In genomic region chr15:90994417-90995311, GRCh38 we compare ENCODE assay signal across 8 cellular contexts. TPM values are rescaled to one million over a fixed set of nuclear protein-coding genes. Genes with fewer than 3 reads are reported as not detected.
A peak's percentile ranks its signal among the peaks of the same experiment; 100 is the strongest.
DNase-seq lines count a peak whose midpoint lies in the region; ATAC-seq, FAIRE-seq and TF ChIP-seq lines count a peak whose summit lies in the region.

Gene PRC1 (minus strand): TSS chr15:90994535. CDS start chr15:90994417, 118 bp downstream.

- DNase-seq in DMS79 (lab: John Stamatoyannopoulos, UW) (peak; percentile 82), RCC 7860 (ENCODE audit: low spot score) (peak; percentile 95), esophagus muscularis mucosa (ENCODE audit: extremely low spot score) (peak; percentile 99), myocyte (ENCODE audit: low read depth) (peak; percentile 97)
- DNase-seq in activated T-cell treated with anti-CD3 and anti-CD28 coated beads, Interleukin-2, amount 50 U/mL, for 72 hours = peak; percentile 99
- DNase-seq in stimulated activated CD8-positive, alpha-beta memory T cell treated with anti-CD3 and anti-CD28 coated beads, Interleukin-7, amount 100 ng/mL, for 48 hours (ENCODE audit: extremely low read depth in 1 of 2, low read depth in 1 of 2) = peak; percentile 96 to 97

- peaks cover 28% of the 10 kb centered on the region for H3K36me3 ChIP-seq in KOPT-K1 (ENCODE audit: insufficient read depth, low read length)
- peaks cover 7 to 23% (median 19%) of the 10 kb centered on the region in 4 donors for H3K36me3 ChIP-seq in esophagus muscularis mucosa

- no peak for TF ChIP-seq EP300 in esophagus muscularis mucosa (IDR thresholded peaks at IDR 0.05)

- H3K27me3 Mint-ChIP-seq in activated T-cell treated with anti-CD3 and anti-CD28 coated beads, Interleukin-2, amount 50 U/mL, for 72 hours (ENCODE audit: low read depth) = no peaks in the 10 kb centered on the region

- peak within 1 kb of the TSS; percentile 99 to 100 for H3K4me3 Mint-ChIP-seq in activated T-cell treated with anti-CD3 and anti-CD28 coated beads, Interleukin-2, amount 50 U/mL, for 72 hours

- H3K27me3 ChIP-seq in esophagus muscularis mucosa = no peaks in the 10 kb centered on the region

- H3K36me3 Mint-ChIP-seq in activated T-cell treated with anti-CD3 and anti-CD28 coated beads, Interleukin-2, amount 50 U/mL, for 72 hours (ENCODE audit: insufficient read depth in 2 of 2) = peaks cover 11 to 22% of the 10 kb centered on the region in 2 donors

- H3K9me3 Mint-ChIP-seq in activated T-cell treated with anti-CD3 and anti-CD28 coated beads, Interleukin-2, amount 50 U/mL, for 72 hours = no peaks in the 10 kb centered on the region

- ATAC-seq in GM21786 (IDR thresholded peaks at IDR 0.05; ENCODE audit: unreplicated experiment) = peak; percentile 98
- ATAC-seq in activated T-cell treated with anti-CD3 and anti-CD28 coated beads, Interleukin-2, amount 50 U/mL, for 72 hours (replicated peaks in 1 of 2) = peak; percentile 99 to 100

- H3K4me1 Mint-ChIP-seq in activated T-cell treated with anti-CD3 and anti-CD28 coated beads, Interleukin-2, amount 50 U/mL, for 72 hours (ENCODE audit: low read depth) = peaks cover 30% of the 10 kb centered on the region

- H3K9me3 ChIP-seq in KOPT-K1 (ENCODE audit: insufficient read depth, low read length, poor library complexity, severe bottlenecking) = no peaks in the 10 kb centered on the region
- H3K9me3 ChIP-seq in esophagus muscularis mucosa = no peaks in the 10 kb centered on the region

- under 1% methylated on average over 13 of the region's 75 CpGs for whole genome bisulfite sequencing in esophagus muscularis mucosa

- peak within 1 kb of the TSS; percentile 79 to 92 (median 87) for H3K4me3 ChIP-seq in esophagus muscularis mucosa

- peaks cover 0 to 21% (median 19%) of the 10 kb centered on the region in 4 donors for H3K4me1 ChIP-seq in esophagus muscularis mucosa

- FAIRE-seq in RCC 7860 (lab: Jason Lieb, UNC) = peak; percentile 80

- H3K27ac Mint-ChIP-seq in activated T-cell treated with anti-CD3 and anti-CD28 coated beads, Interleukin-2, amount 50 U/mL, for 72 hours = peak within 1 kb of the TSS; percentile 98

- H3K27ac ChIP-seq in KOPT-K1 (ENCODE audit: low read depth, low read length, poor library complexity, severe bottlenecking) (peak within 1 kb of the TSS; percentile 99), esophagus muscularis mucosa (replicated peaks in 1 of 4) (peak within 1 kb of the TSS; percentile 88 to 93 (median 89))

- intact Hi-C loops in esophagus muscularis mucosa (cut with DNase I) = loop anchor here (2.0 to 5.0 kb wide), 2 partner anchors 28 to 37 kb away; partner anchors contain the start of gene VPS33B

- TF ChIP-seq CTCF in esophagus muscularis mucosa (IDR thresholded peaks at IDR 0.05) = no peak

- no peak for TF ChIP-seq POLR2A in esophagus muscularis mucosa (IDR thresholded peaks at IDR 0.05; ENCODE audit: low read depth)

RNA-seq across cellular contexts. Expression of gene PRC1, which starts in this region (rescaled TPM):
- total RNA-seq in activated T-cell treated with anti-CD3 and anti-CD28 coated beads, Interleukin-2, amount 50 U/mL, for 72 hours = 100 to 1,000 TPM; 111 to 115 TPM
- 1 to 10 TPM; 4.0 to 5.8 (median 4.6) TPM for total RNA-seq in esophagus muscularis mucosa
- total RNA-seq in myocyte = 8.9 and 14.8 TPM in 2 replicates
- 5.0 TPM for polyA plus RNA-seq in myocyte (2012)

Comparison
In these comparisons a context has a peak if more than half of its experiments do, and no peak if none do; other contexts are left out.
1. Peak in every context shown above with its lines: DNase-seq, ATAC-seq, H3K4me3 ChIP-seq and H3K27ac ChIP-seq.